Comparison of ENCODE assay signal across 26 cellular contexts in the genomic region with DNA sequence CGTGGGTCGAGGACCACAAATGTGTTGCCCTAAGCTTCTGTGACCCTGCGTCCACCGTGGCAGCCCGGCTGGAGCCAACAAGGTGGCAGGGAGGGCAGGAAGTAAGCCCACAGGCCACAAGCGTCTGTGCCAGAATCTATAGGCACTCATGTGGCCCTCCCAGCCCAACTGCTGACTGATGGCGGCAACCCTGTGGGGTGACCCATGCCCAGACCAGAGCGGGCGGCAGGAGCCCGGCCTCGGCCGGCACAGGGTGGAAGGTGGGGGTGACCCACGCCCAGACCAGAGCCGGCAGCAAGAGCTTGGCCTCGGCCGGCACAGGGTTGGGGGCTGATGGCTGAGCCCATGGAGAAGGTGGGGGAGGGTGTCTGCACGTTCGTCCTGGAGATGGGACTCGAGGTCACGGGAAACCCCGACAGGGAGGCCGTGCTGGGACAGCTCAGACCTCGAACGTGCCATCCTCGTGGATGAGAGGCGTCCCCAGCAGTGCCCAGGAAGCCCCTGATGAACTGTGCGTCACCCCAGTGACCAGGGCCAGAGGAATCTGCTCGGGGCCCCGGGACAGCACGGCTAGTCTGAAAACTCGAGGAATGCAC.
DNase-seq lines count a peak whose midpoint lies in the region; ATAC-seq and TF ChIP-seq lines count a peak whose summit lies in the region.
"Had no signal": no experiment of that assay in that cellular context is flagged by ENCODE, and none has a peak within 500 bp of the region (broad histone marks: within the 10 kb centered on the region; RNA-seq: fewer than 3 reads in every experiment).

No MANE protein-coding gene starts in this region.

- H3K4me3 ChIP-seq in mesendoderm (ENCODE audit: low read length): no peak overlapping the region
- H3K4me3 ChIP-seq: cardiac muscle cell, Peyer's patch, psoas muscle had no signal

- H3K4me3 Mint-ChIP-seq in glutamatergic neuron (ENCODE audit: unreplicated experiment) (no peak overlapping the region), type B pancreatic cell (peak overlapping the region; percentile 20)
- H3K4me3 Mint-ChIP-seq: activated CD4-positive, alpha-beta T cell treated with anti-CD3 and anti-CD28 coated beads, Interleukin-2, amount 10 ng/mL, durations not matched to agents 24 days and 14 days; memory B cell; naive thymus-derived CD4-positive, alpha-beta T cell; stimulated activated naive CD8-positive, alpha-beta T cell treated with anti-CD3 and anti-CD28 coated beads, Interleukin-15, amount 100 ng/mL, for 72 hours had no signal

- H3K4me1 ChIP-seq in mesendoderm (ENCODE audit: control insufficient read depth, low read depth, low read length): peaks cover 2% of the 10 kb centered on the region
- H3K4me1 ChIP-seq: Caco-2, Peyer's patch had no signal

- H3K27me3 Mint-ChIP-seq in glutamatergic neuron (ENCODE audit: unreplicated experiment) (peaks cover 2% of the 10 kb centered on the region), type B pancreatic cell (peaks cover 3% of the 10 kb centered on the region)
- H3K27me3 Mint-ChIP-seq: activated CD4-positive, alpha-beta T cell treated with anti-CD3 and anti-CD28 coated beads, Interleukin-2, amount 10 ng/mL, durations not matched to agents 24 days and 14 days; memory B cell; naive thymus-derived CD4-positive, alpha-beta T cell; stimulated activated naive CD8-positive, alpha-beta T cell treated with anti-CD3 and anti-CD28 coated beads, Interleukin-15, amount 100 ng/mL, for 72 hours had no signal

- DNase-seq in activated naive CD4-positive, alpha-beta T cell treated with anti-CD3 and anti-CD28 coated beads, Interleukin-2, amount 50 U/mL, for 16 hours: peak; percentile 10
- no peak for DNase-seq in activated naive CD4-positive, alpha-beta T cell treated with anti-CD3 and anti-CD28 coated beads, Interleukin-2, amount 50 U/mL, for 72 hours (ENCODE audit: low spot score in 2 of 2)
- DNase-seq in glutamatergic neuron: peak; percentile 11
- DNase-seq in mesendoderm: no peak
- no peak for DNase-seq in type B pancreatic cell (ENCODE audit: extremely low spot score, unreplicated experiment)
- DNase-seq in cortex of kidney (lab: John Stamatoyannopoulos, UW): no peak
- DNase-seq in HEK293T (ENCODE audit: extremely low spot score): no peak
- DNase-seq: 8988T; activated CD4-positive, alpha-beta T cell treated with anti-CD3 and anti-CD28 coated beads, Interleukin-2, amount 10 ng/mL, durations not matched to agents 24 days and 14 days; activated CD8-positive, alpha-beta memory T cell treated with anti-CD3 and anti-CD28 coated beads, Interleukin-2, amount 50 U/mL, for 4 hours; AML-193; amniotic stem cell; Caco-2; NCI-H1092; NCI-H2081; NCI-H446; NK-92 treated with Interleukin-12 subunit alpha and Interleukin-12 subunit beta, amount 100 ng/mL, for 24 hours; Peyer's patch; stimulated activated CD4-positive, alpha-beta T cell treated with anti-CD3 and anti-CD28 coated beads, Interleukin-4, amount 100 ng/mL, for 4 hours; stimulated activated naive CD8-positive, alpha-beta T cell treated with anti-CD3 and anti-CD28 coated beads, Interleukin-15, amount 100 ng/mL, for 72 hours; trophoblast cell had no signal

- WGBS in mesendoderm (ENCODE audit: extremely low coverage, insufficient coverage, low lambda C conversion rate): no CpG with 5 or more reads among the region's 31 CpGs

- H3K23ac ChIP-seq in mesendoderm (ENCODE audit: low read length): peak overlapping the region; percentile 45

- H4K5ac ChIP-seq in mesendoderm (ENCODE audit: low read length): no peak overlapping the region

- H3K9me3 Mint-ChIP-seq in activated naive CD4-positive, alpha-beta T cell treated with anti-CD3 and anti-CD28 coated beads, Interleukin-2, amount 50 U/mL, for 72 hours: no peaks in the 10 kb centered on the region
- H3K9me3 Mint-ChIP-seq in glutamatergic neuron (ENCODE audit: unreplicated experiment) (peaks cover 8% of the 10 kb centered on the region), type B pancreatic cell (no peaks in the 10 kb centered on the region)
- H3K9me3 Mint-ChIP-seq: activated CD4-positive, alpha-beta T cell treated with anti-CD3 and anti-CD28 coated beads, Interleukin-2, amount 10 ng/mL, durations not matched to agents 24 days and 14 days; memory B cell; naive thymus-derived CD4-positive, alpha-beta T cell; stimulated activated naive CD8-positive, alpha-beta T cell treated with anti-CD3 and anti-CD28 coated beads, Interleukin-15, amount 100 ng/mL, for 72 hours had no signal

- no peak for TF ChIP-seq CTCF in glutamatergic neuron (IDR thresholded peaks at IDR 0.05; ENCODE audit: partially characterized antibody, unreplicated experiment)
- no peak for TF ChIP-seq CTCF in type B pancreatic cell (conservative IDR thresholded peaks at IDR 0.05)

- no peaks in the 10 kb centered on the region for H3K36me3 Mint-ChIP-seq in activated naive CD4-positive, alpha-beta T cell treated with anti-CD3 and anti-CD28 coated beads, Interleukin-2, amount 50 U/mL, for 72 hours
- no peaks in the 10 kb centered on the region for H3K36me3 Mint-ChIP-seq in glutamatergic neuron (ENCODE audit: unreplicated experiment)
- no peaks in the 10 kb centered on the region for H3K36me3 Mint-ChIP-seq in type B pancreatic cell

- peak overlapping the region; percentile 7 for H3K56ac ChIP-seq in mesendoderm (ENCODE audit: low read length)

- no peak overlapping the region for H2AK5ac ChIP-seq in mesendoderm (ENCODE audit: low read length)

- no peak overlapping the region for H2BK5ac ChIP-seq in mesendoderm (ENCODE audit: low read length)

- H3K18ac ChIP-seq in mesendoderm (ENCODE audit: low read length): no peak overlapping the region

- H3K27ac Mint-ChIP-seq in activated naive CD4-positive, alpha-beta T cell treated with anti-CD3 and anti-CD28 coated beads, Interleukin-2, amount 50 U/mL, for 72 hours: peak overlapping the region in 1 of 2 donors; percentile 36
- H3K27ac Mint-ChIP-seq in glutamatergic neuron (ENCODE audit: unreplicated experiment): no peak overlapping the region
- no peak overlapping the region for H3K27ac Mint-ChIP-seq in type B pancreatic cell
- H3K27ac Mint-ChIP-seq: activated CD4-positive, alpha-beta T cell treated with anti-CD3 and anti-CD28 coated beads, Interleukin-2, amount 10 ng/mL, durations not matched to agents 24 days and 14 days; memory B cell; naive thymus-derived CD4-positive, alpha-beta T cell had no signal

- POLR2A ChIA-PET in HEK293T (lab: Yijun Ruan, JAX): no interaction called here

- H3K9ac ChIP-seq in mesendoderm (ENCODE audit: low read length): no peak overlapping the region

- no peak overlapping the region for H3K4ac ChIP-seq in mesendoderm (ENCODE audit: low read depth, low read length)

- H3K79me2 ChIP-seq in mesendoderm (ENCODE audit: control insufficient read depth, insufficient read depth, low read length): no peaks in the 10 kb centered on the region

- no peak overlapping the region for H4K8ac ChIP-seq in mesendoderm (ENCODE audit: low read depth, low read length)

- ATAC-seq in activated naive CD4-positive, alpha-beta T cell treated with anti-CD3 and anti-CD28 coated beads, Interleukin-2, amount 50 U/mL, for 72 hours: no peak
- ATAC-seq in GM18498 (IDR thresholded peaks at IDR 0.05; ENCODE audit: unreplicated experiment): no peak
- ATAC-seq: naive thymus-derived CD4-positive, alpha-beta T cell; stimulated activated naive CD8-positive, alpha-beta T cell treated with anti-CD3 and anti-CD28 coated beads, Interleukin-15, amount 100 ng/mL, for 72 hours had no signal

- no peak overlapping the region for H3K27ac ChIP-seq in mesendoderm (ENCODE audit: low read depth, low read length)
- H3K27ac ChIP-seq: cardiac muscle cell, Peyer's patch, psoas muscle had no signal

- no peak overlapping the region for H2BK15ac ChIP-seq in mesendoderm (replicated peaks; ENCODE audit: low read depth)

- H3K36me3 ChIP-seq in mesendoderm (ENCODE audit: control insufficient read depth, insufficient read depth, low read length): no peaks in the 10 kb centered on the region
- H3K36me3 ChIP-seq: cardiac muscle cell, Peyer's patch had no signal

- H3K79me1 ChIP-seq in mesendoderm (ENCODE audit: low read length): peaks cover 1% of the 10 kb centered on the region

- H2BK120ac ChIP-seq in mesendoderm (ENCODE audit: low read depth, low read length): no peak overlapping the region

- CTCF ChIA-PET in HEK293T (lab: Yijun Ruan, JAX): no interaction called here

- H3K4me2 ChIP-seq in mesendoderm (ENCODE audit: low read length): no peak overlapping the region

- H3K27me3 ChIP-seq in mesendoderm (ENCODE audit: insufficient read depth, low read length, poor library complexity): no peaks in the 10 kb centered on the region
- H3K27me3 ChIP-seq: cardiac muscle cell, Peyer's patch had no signal

- H3K4me1 Mint-ChIP-seq in glutamatergic neuron (ENCODE audit: low read depth, unreplicated experiment) (peaks cover 11% of the 10 kb centered on the region), type B pancreatic cell (ENCODE audit: unreplicated experiment) (peaks cover 18% of the 10 kb centered on the region)
- H3K4me1 Mint-ChIP-seq: memory B cell had no signal

TF ChIP-seq in HEK293T, 16 proteins besides CTCF, POLR2A, EP300 and RAD21:
- TF ChIP-seq ZNF384 (IDR thresholded peaks at IDR 0.05) (no peak), TARDBP (IDR thresholded peaks at IDR 0.05) (no peak), FOXK2 (IDR thresholded peaks at IDR 0.05) (no peak), L3MBTL2 (conservative IDR thresholded peaks at IDR 0.05) (no peak), ARNT (IDR thresholded peaks at IDR 0.05) (no peak), ELF4 (IDR thresholded peaks at IDR 0.05) (no peak), HDGF (IDR thresholded peaks at IDR 0.05; ENCODE audit: borderline replicate concordance) (no peak), CTBP1 (IDR thresholded peaks at IDR 0.05; ENCODE audit: borderline replicate concordance) (no peak), FOXA1 (IDR thresholded peaks at IDR 0.05) (no peak)
- TF ChIP-seq, protein P1, sequence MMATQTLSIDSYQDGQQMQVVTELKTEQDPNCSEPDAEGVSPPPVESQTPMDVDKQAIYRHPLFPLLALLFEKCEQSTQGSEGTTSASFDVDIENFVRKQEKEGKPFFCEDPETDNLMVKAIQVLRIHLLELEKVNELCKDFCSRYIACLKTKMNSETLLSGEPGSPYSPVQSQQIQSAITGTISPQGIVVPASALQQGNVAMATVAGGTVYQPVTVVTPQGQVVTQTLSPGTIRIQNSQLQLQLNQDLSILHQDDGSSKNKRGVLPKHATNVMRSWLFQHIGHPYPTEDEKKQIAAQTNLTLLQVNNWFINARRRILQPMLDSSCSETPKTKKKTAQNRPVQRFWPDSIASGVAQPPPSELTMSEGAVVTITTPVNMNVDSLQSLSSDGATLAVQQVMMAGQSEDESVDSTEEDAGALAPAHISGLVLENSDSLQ (IDR thresholded peaks at IDR 0.05): no peak

Comparison
In these comparisons a context has a peak if more than half of its experiments do, and no peak if none do; other contexts are left out.
1. DNase-seq: peak in activated naive CD4-positive, alpha-beta T cell treated with anti-CD3 and anti-CD28 coated beads, Interleukin-2, amount 50 U/mL, for 16 hours (single experiment) and glutamatergic neuron (single experiment); none in activated naive CD4-positive, alpha-beta T cell treated with anti-CD3 and anti-CD28 coated beads, Interleukin-2, amount 50 U/mL, for 72 hours (0 of 2), mesendoderm (single experiment), type B pancreatic cell (single experiment), cortex of kidney (single experiment) and HEK293T (single experiment).